In genomic region chr9:36433386-36433785, GRCh38 we compare ENCODE assay signal across 16 cellular contexts. TPM values are rescaled to one million over a fixed set of nuclear protein-coding genes. Genes with fewer than 3 reads are reported as not detected.
DNase-seq lines count a peak whose midpoint lies in the region; ATAC-seq, FAIRE-seq and TF ChIP-seq lines count a peak whose summit lies in the region.
"Had no signal": no experiment of that assay in that cellular context is flagged by ENCODE, and none has a peak within 500 bp of the region (broad histone marks: within the 10 kb centered on the region; RNA-seq: fewer than 3 reads in every experiment).

No MANE protein-coding gene starts in this region.

- no peaks in the 10 kb centered on the region for H3K4me1 Mint-ChIP-seq in Calu3 (ENCODE audit: low read depth, unreplicated experiment)

- H3K4me3 Mint-ChIP-seq in Calu3 (ENCODE audit: low read depth, unreplicated experiment): no peak overlapping the region
- H3K4me3 Mint-ChIP-seq: CD4-positive, alpha-beta T cell had no signal

- no peak for ATAC-seq in HG03175 (IDR thresholded peaks at IDR 0.05; ENCODE audit: unreplicated experiment)

- intact Hi-C loops in Calu3 (cut with micrococcal nuclease; ENCODE audit: unreplicated experiment): no loop called here

- H3K27ac Mint-ChIP-seq in Calu3 (ENCODE audit: unreplicated experiment): no peak overlapping the region
- H3K27ac Mint-ChIP-seq: CD4-positive, alpha-beta T cell had no signal

- H3K36me3 Mint-ChIP-seq in Calu3 (ENCODE audit: insufficient read depth, unreplicated experiment): no peaks in the 10 kb centered on the region

- FAIRE-seq in bronchial epithelial cell (lab: Jason Lieb, UNC): no peak
- FAIRE-seq: GM19239 had no signal

- CTCF ChIA-PET in Calu3 (lab: Charles Lee): interaction anchor here (0.7 kb wide), 1 partner anchor 344 kb away, joined by 3 read pairs; no protein-coding TSS in a partner anchor

- no peaks in the 10 kb centered on the region for H3K36me3 ChIP-seq in bronchial epithelial cell (ENCODE audit: control insufficient read depth, insufficient read depth, low read length)

- no peak overlapping the region for H3K4me3 ChIP-seq in bronchial epithelial cell (ENCODE audit: low read depth, low read length)
- H3K4me3 ChIP-seq: BLaER1 treated with 17β-estradiol and CSF1 and Interleukin-3, amounts not matched to agents 10 nM and 100 nM had no signal

- TF ChIP-seq CTCF in bronchial epithelial cell (IDR thresholded peaks at IDR 0.05; ENCODE audit: insufficient read depth, low read length, severe bottlenecking) (no peak), Calu3 (IDR thresholded peaks at IDR 0.05; ENCODE audit: unreplicated experiment) (no peak)

- BruUV-seq in Calu3 (replicated peaks; lab: Mats Ljungman, UMichigan): no TSS peak

- in situ Hi-C loops in G401 (cut with HindIII; ENCODE audit: low sequenced_read_pairs): no loop called here

- H3K27me3 Mint-ChIP-seq in Calu3 (ENCODE audit: unreplicated experiment): no peaks in the 10 kb centered on the region
- H3K27me3 Mint-ChIP-seq: CD4-positive, alpha-beta T cell had no signal

- no peaks in the 10 kb centered on the region for H3K9me3 Mint-ChIP-seq in Calu3 (ENCODE audit: low read depth, unreplicated experiment)
- H3K9me3 Mint-ChIP-seq: CD4-positive, alpha-beta T cell had no signal

- peak; percentile 5 for DNase-seq in NCI-H510A treated with DMSO at 0.1 percent for 48 hours (lab: John Stamatoyannopoulos, UW)
- DNase-seq in NCI-H510A (lab: John Stamatoyannopoulos, UW): no peak
- DNase-seq in bronchial epithelial cell (ENCODE audit: low read depth): peak; percentile 32
- DNase-seq in islet precursor cell: peak; percentile 57
- no peak for DNase-seq in G401 (ENCODE audit: low spot score)
- no peak for DNase-seq in Calu3
- DNase-seq in AG08396 (ENCODE audit: low spot score): no peak
- DNase-seq: AML-193; CD4-positive, alpha-beta T cell; DMS79 treated with DMSO at 0.1 percent for 48 hours; EL; GF-D8; HCEC 1CT had no signal

- H3K27me3 ChIP-seq in bronchial epithelial cell (ENCODE audit: control insufficient read depth, insufficient read depth, low read length): no peaks in the 10 kb centered on the region
- H3K27me3 ChIP-seq: BLaER1 treated with 17β-estradiol and CSF1 and Interleukin-3, amounts not matched to agents 10 nM and 100 nM had no signal

RNA-seq across cellular contexts. Expression of gene RNF38, which starts 33.3 kb away (rescaled TPM):
- total RNA-seq in bronchial epithelial cell (5.4 and 5.5 TPM in 2 replicates), Calu3 (2022) (10.8 and 12.0 TPM in 2 replicates)
- total RNA-seq in G401 (2014; rRNA removed; shearing (Covaris generic)): 5.4 and 11.2 TPM in 2 replicates

Comparison
In these comparisons a context has a peak if more than half of its experiments do, and no peak if none do; other contexts are left out.
1. DNase-seq: peak in NCI-H510A treated with DMSO at 0.1 percent for 48 hours (single experiment), bronchial epithelial cell (single experiment) and islet precursor cell (single experiment); none in NCI-H510A (single experiment), G401 (single experiment), Calu3 (single experiment) and AG08396 (single experiment).